In the genomic region with DNA sequence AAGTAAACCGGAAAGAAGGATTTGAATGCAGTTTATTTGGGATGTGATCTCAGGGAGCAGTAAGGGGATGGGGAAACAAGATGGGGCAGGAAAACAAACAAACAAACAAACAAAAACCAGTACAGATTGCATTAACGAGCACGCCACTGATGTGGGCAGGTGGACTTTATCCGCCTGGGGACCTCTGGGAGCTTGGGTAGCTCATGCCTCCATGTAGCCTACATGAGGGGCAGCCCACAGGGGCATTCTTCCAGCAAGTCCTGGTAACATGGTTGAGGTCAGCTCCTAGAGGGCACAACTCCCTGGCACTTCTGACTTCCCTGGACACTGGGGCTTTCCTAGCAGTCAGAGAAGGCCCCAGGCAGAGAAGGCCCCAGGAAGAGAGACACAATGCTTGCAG, we compare ENCODE assay signal across 8 cellular contexts. TPM values are rescaled to one million over a fixed set of nuclear protein-coding genes. Genes with fewer than 3 reads are reported as not detected.
"Had no signal": no experiment of that assay in that cellular context is flagged by ENCODE, and none has a peak within 500 bp of the region (broad histone marks: within the 10 kb centered on the region; RNA-seq: fewer than 3 reads in every experiment).

No MANE protein-coding gene starts in this region.

- H3K27ac Mint-ChIP-seq: GM23338, H9, IgD-negative memory B cell had no signal

- H3K4me3 ChIP-seq: GM23338 had no signal

- H3K4me3 Mint-ChIP-seq: GM23338, H9 had no signal

- ATAC-seq: GM23338, HepG2 had no signal

- DNase-seq: H9, HCEC 1CT had no signal

- H3K9me3 Mint-ChIP-seq: GM23338 had no signal

- H3K36me3 Mint-ChIP-seq: IgD-negative memory B cell had no signal

- H2AFZ ChIP-seq: GM23338 had no signal

- H3K4me2 ChIP-seq: GM23338 had no signal

- H3K4me1 Mint-ChIP-seq: IgD-negative memory B cell had no signal

- FAIRE-seq: H1, H54, HepG2 had no signal

- H3K27ac ChIP-seq: HL-60 had no signal

RNA-seq across cellular contexts. Expression of a gene that starts 38.6 kb away (rescaled TPM):
- total RNA-seq: HepG2 had no signal
